23 cellular contexts compared by ENCODE assay signal in genomic region chr17:46877466-46877865, GRCh38. TPM values are rescaled to one million over a fixed set of nuclear protein-coding genes. Genes with fewer than 3 reads are reported as not detected.
DNase-seq lines count a peak whose midpoint lies in the region; ATAC-seq, FAIRE-seq and TF ChIP-seq lines count a peak whose summit lies in the region.
"Had no signal": no experiment of that assay in that cellular context is flagged by ENCODE, and none has a peak within 500 bp of the region (broad histone marks: within the 10 kb centered on the region; RNA-seq: fewer than 3 reads in every experiment).

No MANE protein-coding gene starts in this region.

- WGBS in K562 (ENCODE audit: insufficient coverage, low coverage, missing lambda C conversion rate), result 2% methylated on average over 6 of the region's 6 CpGs

- no peak overlapping the region for H3K4me3 ChIP-seq in K562
- H3K4me3 ChIP-seq in osteoblast (ENCODE audit: insufficient read depth, low read length), result no peak overlapping the region
- H3K4me3 ChIP-seq: GM12878 had no signal

- no TSS peak for BruUV-seq in K562 (replicated peaks; lab: Mats Ljungman, UMichigan)

- no peak for TF ChIP-seq RAD21 in K562 (CRISPR knock-in tag; conservative IDR thresholded peaks at IDR 0.05 in 1 of 2, IDR thresholded peaks at IDR 0.05 in 1 of 2)

- CTCF ChIA-PET in K562 (lab: Yijun Ruan, JAX; ENCODE audit: low intra/inter-chr PET ratio), result no interaction called here

- POLR2A ChIA-PET in K562 (lab: Yijun Ruan, JAX), result interaction anchor here (0.7 to 2.1 kb wide), 3 partner anchors 10 to 15 kb away, joined by 3 to 7 read pairs (median 4); no protein-coding TSS in a partner anchor

- H3K9me1 ChIP-seq in K562 (ENCODE audit: control insufficient read depth, insufficient read depth, low read length), result no peaks in the 10 kb centered on the region

- in situ Hi-C loops in G401 (cut with HindIII; ENCODE audit: low sequenced_read_pairs) (loop anchor here (5.0 kb wide), 1 partner anchor 60 kb away; no protein-coding TSS in a partner anchor), K562 (cut with MboI) (no loop called here)

- H4K20me1 ChIP-seq in K562 (replicated peaks; ENCODE audit: control insufficient read depth, insufficient read depth, low read length) (no peaks in the 10 kb centered on the region), osteoblast (ENCODE audit: insufficient read depth, low read length) (no peaks in the 10 kb centered on the region)

- H3K4me3 Mint-ChIP-seq in CD14-positive monocyte, result peak overlapping the region in 1 of 2 donors; percentile 80
- H3K4me3 Mint-ChIP-seq: activated T-helper 1 cell treated with anti-CD3 and anti-CD28 coated beads, Interleukin-12 subunit alpha, Interleukin-12 subunit beta, Interleukin-2, Interleukin-4 antibody, amounts not matched to agents 30 ng/mL and 10 ng/mL and 1 ng/mL, durations not matched to agents 14 hours and 24 hours and 36 hours; neural crest cell; stimulated activated naive B cell treated with anti-CD40 and anti-IgM and Interleukin-4, amounts not matched to agents 10 μg/mL and 1 μg/mL and 100 μg/mL, for 72 hours; type B pancreatic cell had no signal

- H3K4me1 ChIP-seq in K562 (replicated peaks in 1 of 2; ENCODE audit: control insufficient read depth in 2 of 2, insufficient read depth in 2 of 2, low read length in 2 of 2) (peaks cover 0 to 11% of the 10 kb centered on the region in 2 experiments; a peak in 2 of 5 replicates), osteoblast (ENCODE audit: insufficient read depth, low read length) (no peaks in the 10 kb centered on the region)

- peaks cover 3 to 26% of the 10 kb centered on the region in 2 experiments; a peak in 4 of 5 replicates for H3K27me3 ChIP-seq in K562 (ENCODE audit: control insufficient read depth in 2 of 2, insufficient read depth in 2 of 2, low read length in 2 of 2)
- H3K27me3 ChIP-seq in osteoblast (ENCODE audit: insufficient read depth, low read length), result peaks cover 6% of the 10 kb centered on the region

- H3K4me2 ChIP-seq in K562 (ENCODE audit: insufficient read depth, low read length), result no peak overlapping the region
- no peak overlapping the region for H3K4me2 ChIP-seq in osteoblast (ENCODE audit: insufficient read depth, low read length)

- DNase-seq in CD14-positive monocyte (ENCODE audit: low spot score) (no peak), G401 (ENCODE audit: low spot score) (peak; percentile 1), K562 (ENCODE audit: extremely low read depth in 1 of 4, low spot score in 3 of 4) (no peak), osteoblast (ENCODE audit: insufficient read length, low spot score, missing footprints) (peak; percentile 45), NCI-H345 (lab: John Stamatoyannopoulos, UW) (no peak), urothelium cell line (ENCODE audit: low spot score) (no peak), posterior vena cava (ENCODE audit: low spot score) (no peak)
- DNase-seq: activated CD4-positive, alpha-beta T cell treated with anti-CD3 and anti-CD28 coated beads, Interleukin-2, amount 50 U/mL, for 4 hours; AML-193; central memory CD4-positive, alpha-beta T cell; GF-D8; GOT3; Kasumi-1; NCI-H524 treated with DMSO at 0.1 percent for 48 hours; SHP77 treated with DMSO at 0.1 percent for 48 hours; stimulated activated naive B cell treated with anti-CD40 and anti-IgM and Interleukin-4, amounts not matched to agents 10 μg/mL and 1 μg/mL and 100 μg/mL, for 72 hours; WERI-Rb-1 had no signal

- H3K27me3 Mint-ChIP-seq in CD14-positive monocyte (ENCODE audit: low read depth in 3 of 3), result peaks cover 0 to 5% (median 4%) of the 10 kb centered on the region in 3 donors
- H3K27me3 Mint-ChIP-seq: stimulated activated naive B cell treated with anti-CD40 and anti-IgM and Interleukin-4, amounts not matched to agents 10 μg/mL and 1 μg/mL and 100 μg/mL, for 72 hours had no signal

- H3K27ac ChIP-seq in K562 (ENCODE audit: extremely low read depth, low read depth, low read length) (no peak overlapping the region), osteoblast (ENCODE audit: low read depth, low read length) (no peak overlapping the region)
- H3K27ac ChIP-seq: WERI-Rb-1 had no signal

- no peaks in the 10 kb centered on the region for H3K36me3 Mint-ChIP-seq in CD14-positive monocyte
- H3K36me3 Mint-ChIP-seq: stimulated activated naive B cell treated with anti-CD40 and anti-IgM and Interleukin-4, amounts not matched to agents 10 μg/mL and 1 μg/mL and 100 μg/mL, for 72 hours; type B pancreatic cell had no signal

- TF ChIP-seq CTCF in CD14-positive monocyte (IDR thresholded peaks at IDR 0.05) (no peak), K562 (IDR thresholded peaks at IDR 0.05 in 2 of 3, conservative IDR thresholded peaks at IDR 0.05 in 1 of 3; ENCODE audit: insufficient read depth in 2 of 3, low read depth in 1 of 3, low read length in 3 of 3) (no peak), osteoblast (IDR thresholded peaks at IDR 0.05; ENCODE audit: extremely low read depth, low read depth, low read length) (no peak)

- H3K36me3 ChIP-seq in K562 (ENCODE audit: control insufficient read depth, insufficient read depth, low read length), result no peaks in the 10 kb centered on the region
- H3K36me3 ChIP-seq in osteoblast (ENCODE audit: insufficient read depth, low read length), result no peaks in the 10 kb centered on the region
- H3K36me3 ChIP-seq: WERI-Rb-1 had no signal

- no peak overlapping the region for H2AFZ ChIP-seq in K562 (ENCODE audit: low read depth, low read length)
- H2AFZ ChIP-seq in osteoblast (ENCODE audit: low read length), result no peak overlapping the region

- ATAC-seq in K562, result no peak
- no peak for ATAC-seq in GM18868 (IDR thresholded peaks at IDR 0.05; ENCODE audit: unreplicated experiment)
- ATAC-seq: GM12878; stimulated activated naive B cell treated with anti-CD40 and anti-IgM and Interleukin-4, amounts not matched to agents 10 μg/mL and 1 μg/mL and 100 μg/mL, for 72 hours had no signal

- H3K9me3 ChIP-seq in K562 (replicated peaks; ENCODE audit: control insufficient read depth, insufficient read depth, low read depth, low read length), result no peaks in the 10 kb centered on the region
- no peaks in the 10 kb centered on the region for H3K9me3 ChIP-seq in osteoblast (ENCODE audit: low read depth, low read length)

- no peak for TF ChIP-seq POLR2A in K562 (conservative IDR thresholded peaks at IDR 0.05)

- peaks cover 44% of the 10 kb centered on the region for H3K4me1 Mint-ChIP-seq in CD14-positive monocyte
- H3K4me1 Mint-ChIP-seq: neural crest cell had no signal

- H3K79me2 ChIP-seq in K562 (ENCODE audit: control insufficient read depth, insufficient read depth, low read length) (no peaks in the 10 kb centered on the region), osteoblast (ENCODE audit: insufficient read depth, low read length) (no peaks in the 10 kb centered on the region)

- no peaks in the 10 kb centered on the region for H3K9me3 Mint-ChIP-seq in CD14-positive monocyte
- H3K9me3 Mint-ChIP-seq: activated T-helper 1 cell treated with anti-CD3 and anti-CD28 coated beads, Interleukin-12 subunit alpha, Interleukin-12 subunit beta, Interleukin-2, Interleukin-4 antibody, amounts not matched to agents 30 ng/mL and 10 ng/mL and 1 ng/mL, durations not matched to agents 14 hours and 24 hours and 36 hours; neural crest cell; stimulated activated naive B cell treated with anti-CD40 and anti-IgM and Interleukin-4, amounts not matched to agents 10 μg/mL and 1 μg/mL and 100 μg/mL, for 72 hours; type B pancreatic cell had no signal

- intact Hi-C loops in CD14-positive monocyte (cut with micrococcal nuclease), result no loop called here
- intact Hi-C loops in K562 (cut with micrococcal nuclease), result no loop called here
- intact Hi-C loops in posterior vena cava (cut with DNase I), result no loop called here

- no peak for TF ChIP-seq EP300 in K562 (IDR thresholded peaks at IDR 0.05; ENCODE audit: low read length)

- FAIRE-seq in K562 (lab: Jason Lieb, UNC) (peak; percentile 19), urothelium cell line (lab: Jason Lieb, UNC) (no peak)
- FAIRE-seq: GM12878 had no signal

- H3K27ac Mint-ChIP-seq in CD14-positive monocyte, result peak overlapping the region in 6 of 7 donors; percentile 9 to 86 (median 71)
- H3K27ac Mint-ChIP-seq: activated T-helper 1 cell treated with anti-CD3 and anti-CD28 coated beads, Interleukin-12 subunit alpha, Interleukin-12 subunit beta, Interleukin-2, Interleukin-4 antibody, amounts not matched to agents 30 ng/mL and 10 ng/mL and 1 ng/mL, durations not matched to agents 14 hours and 24 hours and 36 hours; stimulated activated naive B cell treated with anti-CD40 and anti-IgM and Interleukin-4, amounts not matched to agents 10 μg/mL and 1 μg/mL and 100 μg/mL, for 72 hours; type B pancreatic cell had no signal

- H3K9ac ChIP-seq in K562 (ENCODE audit: insufficient read depth in 1 of 2, low read depth in 2 of 2, low read length in 2 of 2), result peak overlapping the region in 1 of 2 experiments; percentile 27; a peak in 1 of 4 replicates

RNA-seq across cellular contexts. Expression of gene WNT9B, which starts 26.1 kb away (rescaled TPM):
- under 1 TPM in 1 of 2 donors, not detected in 1; 0.19 TPM for polyA plus RNA-seq in CD14-positive monocyte
- not detected in 2 replicates for total RNA-seq in G401 (2014; rRNA removed; shearing (Covaris generic))
- total RNA-seq in K562 (2011; cell fraction: chromatin; rRNA removed; ENCODE audit: low replicate concordance), result not detected in 2 replicates
- not detected in 2 replicates for total RNA-seq in K562 (2011; cell fraction: nucleolus; rRNA removed)
- total RNA-seq in K562 (2011; cell fraction: nucleoplasm; rRNA removed), result not detected in 2 replicates
- not detected in 2 replicates for total RNA-seq in K562 (2014; rRNA removed)
- total RNA-seq in K562 (2014; rRNA removed; fragmentation: Illumina TruSeq; extraction: Trizol), result not detected in 2 replicates
- total RNA-seq in K562 (2015; rRNA removed; fragmentation: Illumina TruSeq; extraction: Trizol), result not detected in 2 replicates
- not detected in 2 replicates for total RNA-seq in K562 (2021)
- not detected in 2 replicates for polyA plus RNA-seq in K562 (2011; rRNA removed)
- not detected in 2 replicates for polyA plus RNA-seq in K562 (2011; cell fraction: cytosol; rRNA removed)
- not detected in 2 replicates for polyA plus RNA-seq in K562 (2011; cell fraction: nucleus; rRNA removed)
- polyA plus RNA-seq in K562 (2012), result not detected in 2 replicates
- not detected in 2 replicates for polyA plus RNA-seq in K562 (2014; fragmentation: Illumina TruSeq; extraction: Trizol)
- polyA plus RNA-seq in K562 (2014; fragmentation: Nextera tagmentation; extraction: Ambion mirVana), result not detected
- not detected in 2 replicates for polyA plus RNA-seq in K562 (2014; rRNA removed)
- polyA minus RNA-seq in K562 (2011; rRNA and poly(A)+ RNA removed), result not detected in 2 replicates
- not detected in 2 replicates for polyA minus RNA-seq in K562 (2011; cell fraction: cytosol; rRNA and poly(A)+ RNA removed)
- polyA minus RNA-seq in K562 (2011; cell fraction: nucleus; rRNA and poly(A)+ RNA removed), result not detected in 2 replicates
- total RNA-seq in osteoblast, result 0.36 TPM in 1 of 2 replicates, not detected in the other
- total RNA-seq in posterior vena cava, result 1 to 10 TPM; 1.8 to 7.5 TPM
- total RNA-seq: activated T-helper 1 cell treated with anti-CD3 and anti-CD28 coated beads, Interleukin-12 subunit alpha, Interleukin-12 subunit beta, Interleukin-2, Interleukin-4 antibody, amounts not matched to agents 30 ng/mL and 10 ng/mL and 1 ng/mL, durations not matched to agents 14 hours and 24 hours and 36 hours; GM12878; neural crest cell; T-helper 1 cell treated with Interleukin-12 subunit alpha and Interleukin-12 subunit beta and Interleukin-4 antibody, amounts not matched to agents 30 ng/mL and 1 ng/mL, for 36 hours had no signal
- polyA plus RNA-seq: GM12878 had no signal

RNA-seq across cellular contexts. Expression of gene GOSR2, which starts 45.5 kb away (rescaled TPM):
- polyA plus RNA-seq in CD14-positive monocyte, result 10 to 100 TPM; 27.7 to 31.1 TPM
- 30.6 and 41.7 TPM in 2 replicates for total RNA-seq in G401 (2014; rRNA removed; shearing (Covaris generic))
- total RNA-seq in K562 (2011; cell fraction: chromatin; rRNA removed; ENCODE audit: low replicate concordance), result 156 and 170 TPM in 2 replicates
- total RNA-seq in K562 (2011; cell fraction: nucleolus; rRNA removed), result 93.8 and 102 TPM in 2 replicates
- 157 and 232 TPM in 2 replicates for total RNA-seq in K562 (2011; cell fraction: nucleoplasm; rRNA removed)
- 32.7 and 38.5 TPM in 2 replicates for total RNA-seq in K562 (2014; rRNA removed)
- total RNA-seq in K562 (2014; rRNA removed; fragmentation: Illumina TruSeq; extraction: Trizol), result 41.0 and 41.1 TPM in 2 replicates
- total RNA-seq in K562 (2015; rRNA removed; fragmentation: Illumina TruSeq; extraction: Trizol), result 32.7 and 34.6 TPM in 2 replicates
- total RNA-seq in K562 (2021), result 48.6 and 54.3 TPM in 2 replicates
- 95.3 and 96.3 TPM in 2 replicates for polyA plus RNA-seq in K562 (2011; rRNA removed)
- 56.4 and 69.6 TPM in 2 replicates for polyA plus RNA-seq in K562 (2011; cell fraction: cytosol; rRNA removed)
- 83.6 and 116 TPM in 2 replicates for polyA plus RNA-seq in K562 (2011; cell fraction: nucleus; rRNA removed)
- polyA plus RNA-seq in K562 (2012), result 35.3 and 36.2 TPM in 2 replicates
- 41.0 and 43.9 TPM in 2 replicates for polyA plus RNA-seq in K562 (2014; fragmentation: Illumina TruSeq; extraction: Trizol)
- 10 to 100 TPM; 75.4 to 84.1 TPM for polyA plus RNA-seq in K562 (2014; fragmentation: Nextera tagmentation; extraction: Ambion mirVana)
- 45.2 and 48.9 TPM in 2 replicates for polyA plus RNA-seq in K562 (2014; rRNA removed)
- polyA minus RNA-seq in K562 (2011; rRNA and poly(A)+ RNA removed), result 87.7 and 94.0 TPM in 2 replicates
- polyA minus RNA-seq in K562 (2011; cell fraction: cytosol; rRNA and poly(A)+ RNA removed), result 21.9 and 32.0 TPM in 2 replicates
- polyA minus RNA-seq in K562 (2011; cell fraction: nucleus; rRNA and poly(A)+ RNA removed), result 59.9 and 98.9 TPM in 2 replicates
- total RNA-seq in osteoblast, result 43.9 and 44.9 TPM in 2 replicates
- 10 to 100 TPM; 52.0 to 56.1 TPM for total RNA-seq in posterior vena cava

RNA-seq across cellular contexts. Expression of gene WNT3, which starts 59.0 kb away (rescaled TPM):
- not detected for polyA plus RNA-seq in CD14-positive monocyte
- not detected in 2 replicates for total RNA-seq in G401 (2014; rRNA removed; shearing (Covaris generic))
- total RNA-seq in K562 (2011; cell fraction: chromatin; rRNA removed; ENCODE audit: low replicate concordance), result 8.1 and 10.9 TPM in 2 replicates
- 6.1 and 6.8 TPM in 2 replicates for total RNA-seq in K562 (2011; cell fraction: nucleolus; rRNA removed)
- 7.8 and 8.3 TPM in 2 replicates for total RNA-seq in K562 (2011; cell fraction: nucleoplasm; rRNA removed)
- total RNA-seq in K562 (2014; rRNA removed), result 1.5 and 2.9 TPM in 2 replicates
- total RNA-seq in K562 (2014; rRNA removed; fragmentation: Illumina TruSeq; extraction: Trizol), result 2.2 and 2.4 TPM in 2 replicates
- total RNA-seq in K562 (2015; rRNA removed; fragmentation: Illumina TruSeq; extraction: Trizol), result 2.6 and 2.8 TPM in 2 replicates
- 2.7 and 3.5 TPM in 2 replicates for total RNA-seq in K562 (2021)
- polyA plus RNA-seq in K562 (2011; rRNA removed), result 5.9 and 6.1 TPM in 2 replicates
- polyA plus RNA-seq in K562 (2011; cell fraction: cytosol; rRNA removed), result 3.4 and 3.9 TPM in 2 replicates
- polyA plus RNA-seq in K562 (2011; cell fraction: nucleus; rRNA removed), result 18.0 and 19.7 TPM in 2 replicates
- 2.5 and 2.8 TPM in 2 replicates for polyA plus RNA-seq in K562 (2012)
- polyA plus RNA-seq in K562 (2014; fragmentation: Illumina TruSeq; extraction: Trizol), result 3.2 and 3.6 TPM in 2 replicates
- polyA plus RNA-seq in K562 (2014; fragmentation: Nextera tagmentation; extraction: Ambion mirVana), result 1 to 10 TPM; 2.1 to 3.5 TPM
- polyA plus RNA-seq in K562 (2014; rRNA removed), result 2.5 and 3.3 TPM in 2 replicates
- polyA minus RNA-seq in K562 (2011; rRNA and poly(A)+ RNA removed), result 2.9 and 3.6 TPM in 2 replicates
- polyA minus RNA-seq in K562 (2011; cell fraction: cytosol; rRNA and poly(A)+ RNA removed), result 2.0 and 2.4 TPM in 2 replicates
- polyA minus RNA-seq in K562 (2011; cell fraction: nucleus; rRNA and poly(A)+ RNA removed), result 2.6 and 2.7 TPM in 2 replicates
- 0.88 and 1.1 TPM in 2 replicates for total RNA-seq in osteoblast
- under 1 TPM; 0.32 to 0.81 TPM for total RNA-seq in posterior vena cava
- total RNA-seq: GM12878; T-helper 1 cell treated with Interleukin-12 subunit alpha and Interleukin-12 subunit beta and Interleukin-4 antibody, amounts not matched to agents 30 ng/mL and 1 ng/mL, for 36 hours had no signal

Comparison
In these comparisons a context has a peak if more than half of its experiments do, and no peak if none do; other contexts are left out.
1. DNase-seq: peak in G401 (single experiment) and osteoblast (single experiment); none in CD14-positive monocyte (single experiment), K562 (0 of 4), NCI-H345 (single experiment), urothelium cell line (single experiment) and posterior vena cava (single experiment).